In the genomic region with DNA sequence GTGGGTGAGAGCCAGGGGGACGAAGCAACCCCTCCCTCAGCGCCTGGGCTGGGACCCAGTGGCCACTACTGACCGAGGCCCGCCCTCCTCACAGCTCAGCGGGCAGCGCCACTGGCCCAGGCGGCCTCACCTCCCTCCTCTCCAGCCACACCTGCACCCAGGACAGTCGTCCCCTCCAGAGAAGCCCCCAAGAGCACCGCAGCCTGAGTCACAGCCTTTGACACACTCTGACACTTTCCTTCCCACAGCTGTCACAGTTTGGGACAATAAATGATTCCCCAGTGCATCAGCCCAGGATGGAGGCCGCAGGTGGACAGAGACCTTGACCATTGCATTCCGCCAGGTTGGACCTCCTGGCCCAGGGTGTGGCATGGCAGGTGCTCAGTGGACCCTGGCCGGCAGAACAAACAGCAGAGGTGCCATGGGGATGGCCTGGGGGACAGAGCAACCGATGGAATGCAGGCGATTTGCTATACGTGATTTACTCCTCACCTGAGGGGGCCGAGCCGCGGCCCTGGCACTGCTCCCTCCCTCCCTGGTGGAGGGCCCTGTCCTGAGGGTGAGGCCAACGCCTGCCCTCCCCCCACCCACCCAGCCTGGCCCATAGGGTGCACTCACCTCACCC, we compare ENCODE assay signal across 1 cellular context.
TF ChIP-seq lines count a peak whose summit lies in the region.

No MANE protein-coding gene starts in this region.

TF ChIP-seq in HepG2, 621 proteins besides CTCF, POLR2A, EP300 and RAD21 (continued from another document):
- TF ChIP-seq ZNF780A (CRISPR knock-in tag; IDR thresholded peaks at IDR 0.05), result no peak
- no peak for TF ChIP-seq MIER3 (CRISPR knock-in tag; IDR thresholded peaks at IDR 0.05; ENCODE audit: borderline replicate concordance)
- no peak for TF ChIP-seq PPARG (CRISPR knock-in tag; conservative IDR thresholded peaks at IDR 0.05)
TF ChIP-seq in HepG2: peak in this region for 0.
